In the genomic region with DNA sequence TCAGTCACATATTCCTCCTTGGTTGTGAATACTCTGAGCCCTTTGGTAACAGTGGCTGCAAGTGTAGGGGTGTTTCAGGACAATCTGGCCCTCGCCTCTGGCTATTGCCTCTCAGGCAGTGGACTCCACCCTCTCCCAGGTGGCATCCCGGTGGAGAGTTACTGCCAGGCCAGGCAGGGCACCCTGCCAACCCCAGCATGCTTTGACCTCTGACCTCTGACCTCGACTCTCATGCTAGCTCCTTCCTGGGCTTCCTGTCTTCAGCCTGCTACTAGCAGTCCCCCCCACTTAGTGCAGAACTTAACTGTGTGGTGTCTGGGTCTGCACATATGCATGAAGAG, we compare ENCODE assay signal across 1 cellular context.
TF ChIP-seq lines count a peak whose summit lies in the region.

No MANE protein-coding gene starts in this region.

TF ChIP-seq in GM12878, 131 proteins besides CTCF, POLR2A, EP300 and RAD21:
- peak; percentile 61 for TF ChIP-seq NR2F1 (conservative IDR thresholded peaks at IDR 0.05)
- TF ChIP-seq TBL1XR1 (IDR thresholded peaks at IDR 0.05; ENCODE audit: low read depth, low read length) = no peak
- TF ChIP-seq ESRRA (IDR thresholded peaks at IDR 0.05; ENCODE audit: low read length) = no peak
- TF ChIP-seq NR2C1 (IDR thresholded peaks at IDR 0.05) = peak; percentile 70
- TF ChIP-seq, protein P1, sequence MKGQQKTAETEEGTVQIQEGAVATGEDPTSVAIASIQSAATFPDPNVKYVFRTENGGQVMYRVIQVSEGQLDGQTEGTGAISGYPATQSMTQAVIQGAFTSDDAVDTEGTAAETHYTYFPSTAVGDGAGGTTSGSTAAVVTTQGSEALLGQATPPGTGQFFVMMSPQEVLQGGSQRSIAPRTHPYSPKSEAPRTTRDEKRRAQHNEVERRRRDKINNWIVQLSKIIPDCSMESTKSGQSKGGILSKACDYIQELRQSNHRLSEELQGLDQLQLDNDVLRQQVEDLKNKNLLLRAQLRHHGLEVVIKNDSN (IDR thresholded peaks at IDR 0.05; ENCODE audit: borderline replicate concordance, extremely low read length, insufficient read depth, low read depth, low read length) = no peak
- TF ChIP-seq MEF2A (IDR thresholded peaks at IDR 0.05; ENCODE audit: insufficient read depth, low read depth, low read length) = no peak
- TF ChIP-seq NR2C2 (IDR thresholded peaks at IDR 0.05; ENCODE audit: borderline replicate concordance, control insufficient read depth, insufficient read length, low read depth) = peak; percentile 71
- TF ChIP-seq, protein P2, sequence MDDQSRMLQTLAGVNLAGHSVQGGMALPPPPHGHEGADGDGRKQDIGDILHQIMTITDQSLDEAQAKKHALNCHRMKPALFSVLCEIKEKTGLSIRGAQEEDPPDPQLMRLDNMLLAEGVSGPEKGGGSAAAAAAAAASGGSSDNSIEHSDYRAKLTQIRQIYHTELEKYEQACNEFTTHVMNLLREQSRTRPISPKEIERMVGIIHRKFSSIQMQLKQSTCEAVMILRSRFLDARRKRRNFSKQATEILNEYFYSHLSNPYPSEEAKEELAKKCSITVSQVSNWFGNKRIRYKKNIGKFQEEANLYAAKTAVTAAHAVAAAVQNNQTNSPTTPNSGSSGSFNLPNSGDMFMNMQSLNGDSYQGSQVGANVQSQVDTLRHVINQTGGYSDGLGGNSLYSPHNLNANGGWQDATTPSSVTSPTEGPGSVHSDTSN (IDR thresholded peaks at IDR 0.05; ENCODE audit: insufficient replicate concordance, low read depth, low read length) = no peak
- TF ChIP-seq SMAD5 (IDR thresholded peaks at IDR 0.05; ENCODE audit: low read depth) = no peak
